8 cellular contexts compared by ENCODE assay signal in the genomic region with DNA sequence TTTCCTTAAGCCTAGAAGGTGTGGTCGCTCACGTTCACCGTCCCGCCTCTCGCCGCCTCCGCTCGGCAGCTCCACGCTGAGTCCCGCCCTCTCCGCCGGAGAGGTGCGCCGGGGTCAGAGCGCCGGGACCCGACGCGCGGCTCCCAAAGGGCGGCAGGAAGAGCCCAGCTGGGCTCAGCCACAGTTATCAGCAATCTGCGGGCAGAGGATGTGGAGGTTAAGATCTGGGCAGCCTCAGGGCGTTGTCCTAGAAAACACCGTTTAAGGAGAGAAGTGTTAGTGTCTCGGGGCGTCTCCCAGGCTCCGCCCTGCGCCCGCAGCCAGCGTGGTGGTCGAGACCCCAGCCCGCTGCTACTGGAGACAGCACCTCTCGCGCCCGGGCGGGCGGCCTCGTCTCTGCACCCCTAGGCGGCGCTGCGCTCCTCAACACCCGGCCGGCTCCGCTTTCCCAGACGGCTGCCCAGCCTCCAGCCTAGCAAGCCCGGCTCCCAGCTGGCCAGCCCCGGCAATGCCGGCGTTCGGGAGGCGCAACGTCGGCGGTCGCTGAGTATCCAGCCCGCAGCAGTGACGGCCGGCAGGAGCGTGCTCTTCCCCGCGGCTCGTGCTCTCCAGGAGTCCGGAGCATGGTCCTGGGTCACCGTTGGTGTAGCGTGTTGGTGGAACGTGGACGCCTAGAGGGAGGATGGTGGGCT. TPM values are rescaled to one million over a fixed set of nuclear protein-coding genes. Genes with fewer than 3 reads are reported as not detected.
DNase-seq lines count a peak whose midpoint lies in the region; ATAC-seq and TF ChIP-seq lines count a peak whose summit lies in the region.

A gene with protein sequence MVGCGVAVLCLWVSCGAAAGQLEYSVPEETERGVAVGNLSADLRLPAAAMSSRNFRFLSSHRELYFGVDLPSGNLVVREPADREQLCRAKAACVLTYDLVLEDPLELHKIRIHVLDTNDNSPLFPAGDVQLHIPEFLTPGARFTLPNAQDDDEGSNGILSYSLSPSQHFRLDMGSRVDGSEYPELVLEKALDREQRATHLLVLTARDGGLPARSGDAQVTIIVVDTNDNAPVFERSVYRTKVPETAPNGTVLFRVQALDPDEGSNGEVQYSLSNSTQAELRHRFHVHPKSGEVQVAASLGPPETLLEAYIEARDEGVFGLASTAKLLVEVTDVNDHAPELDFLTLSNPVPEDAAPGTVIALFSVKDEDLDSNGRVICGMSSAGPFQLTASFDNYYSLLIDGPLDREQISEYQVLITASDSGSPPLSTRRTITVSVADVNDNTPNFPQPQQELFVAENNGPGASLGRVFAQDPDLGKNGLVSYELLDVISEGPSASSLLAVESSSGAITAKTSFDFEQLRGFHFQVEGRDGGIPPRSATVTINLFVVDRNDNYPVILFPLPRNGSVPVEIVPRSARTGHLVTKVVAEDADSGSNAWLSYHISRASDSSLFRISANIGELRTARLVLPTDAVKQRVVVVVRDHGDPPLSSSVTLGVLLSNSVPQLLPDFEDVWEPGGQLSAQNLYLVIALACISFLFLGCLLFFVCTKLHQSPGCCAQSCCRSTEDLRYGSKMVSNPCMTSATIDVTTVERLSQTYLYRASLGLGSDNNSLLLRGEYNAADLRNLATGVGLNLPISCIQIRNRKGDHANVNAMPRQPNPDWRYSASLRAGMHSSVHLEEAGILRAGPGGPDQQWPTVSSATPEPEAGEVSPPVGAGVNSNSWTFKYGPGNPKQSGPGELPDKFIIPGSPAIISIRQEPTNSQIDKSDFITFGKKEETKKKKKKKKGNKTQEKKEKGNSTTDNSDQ (plus strand): TSS at position 89 of the 692 bp plus-strand sequence. CDS start 594 bp downstream, at position 683.

- H3F3A ChIP-seq in neural progenitor cell (ENCODE audit: low read depth), result peaks cover 20% of the 10 kb centered on the region

- H4K20me1 ChIP-seq in neural progenitor cell (ENCODE audit: low read depth), result peaks cover 45% of the 10 kb centered on the region

- no peaks in the 10 kb centered on the region for H3K36me3 ChIP-seq in neural progenitor cell

- H3K79me2 ChIP-seq in neural progenitor cell (ENCODE audit: low read depth), result no peaks in the 10 kb centered on the region

- H3K4me3 Mint-ChIP-seq in activated T-helper 17 cell treated with anti-CD3 and anti-CD28 coated beads, Interleukin-2, amount 50 U/mL, for 72 hours, result peak within 1 kb of the TSS; percentile 64
- H3K4me3 Mint-ChIP-seq in neural progenitor cell, result peak within 1 kb of the TSS; percentile 88

- TF ChIP-seq CTCF in neural progenitor cell (IDR thresholded peaks at IDR 0.05), result peak; percentile 85

- H3K36me3 Mint-ChIP-seq in activated T-helper 17 cell treated with anti-CD3 and anti-CD28 coated beads, Interleukin-2, amount 50 U/mL, for 72 hours (ENCODE audit: low read depth), result no peaks in the 10 kb centered on the region
- H3K36me3 Mint-ChIP-seq in neural progenitor cell, result peaks cover 2% of the 10 kb centered on the region

- peak within 1 kb of the TSS; percentile 67 for H3K4me3 ChIP-seq in neural progenitor cell

- peak within 1 kb of the TSS; percentile 89 for H3K4me2 ChIP-seq in neural progenitor cell

- peak within 1 kb of the TSS; percentile 80 for H2AFZ ChIP-seq in neural progenitor cell (replicated peaks)

- no peaks in the 10 kb centered on the region for H3K9me3 ChIP-seq in neural progenitor cell (ENCODE audit: low read depth)

- DNase-seq in EH (ENCODE audit: low read depth) (peak; percentile 20), NCI-H2081 (lab: John Stamatoyannopoulos, UW) (peak; percentile 80 to 83), germinal center (ENCODE audit: low spot score) (peak; percentile 23), neural progenitor cell (ENCODE audit: low spot score) (peak; percentile 98), ureter (ENCODE audit: low spot score) (peak; percentile 81), NOMO-1 treated with dmso at 0.1 percent for 144 hours (lab: John Stamatoyannopoulos, UW; ENCODE audit: unreplicated experiment) (no peak)

- no peak within 1 kb of the TSS for H3K27ac Mint-ChIP-seq in activated T-helper 17 cell treated with anti-CD3 and anti-CD28 coated beads, Interleukin-2, amount 50 U/mL, for 72 hours
- H3K27ac Mint-ChIP-seq in neural progenitor cell, result no peak within 1 kb of the TSS

- H3K4me1 Mint-ChIP-seq in activated T-helper 17 cell treated with anti-CD3 and anti-CD28 coated beads, Interleukin-2, amount 50 U/mL, for 72 hours, result no peaks in the 10 kb centered on the region
- H3K4me1 Mint-ChIP-seq in neural progenitor cell, result peaks cover 5% of the 10 kb centered on the region

- H3K27me3 Mint-ChIP-seq in activated T-helper 17 cell treated with anti-CD3 and anti-CD28 coated beads, Interleukin-2, amount 50 U/mL, for 72 hours, result peaks cover 41% of the 10 kb centered on the region
- peaks cover 13% of the 10 kb centered on the region for H3K27me3 Mint-ChIP-seq in neural progenitor cell (ENCODE audit: insufficient read depth, low read depth)

- H3K27me3 ChIP-seq in neural progenitor cell, result peaks cover 58% of the 10 kb centered on the region

- peak; percentile 80 for ATAC-seq in activated T-helper 17 cell treated with anti-CD3 and anti-CD28 coated beads, Interleukin-2, amount 50 U/mL, for 72 hours (replicated peaks)
- no peak for ATAC-seq in GM18861 (IDR thresholded peaks at IDR 0.05; ENCODE audit: unreplicated experiment)

- H3K27ac ChIP-seq in neural progenitor cell, result no peak within 1 kb of the TSS

- no peaks in the 10 kb centered on the region for H3K9me3 Mint-ChIP-seq in activated T-helper 17 cell treated with anti-CD3 and anti-CD28 coated beads, Interleukin-2, amount 50 U/mL, for 72 hours
- H3K9me3 Mint-ChIP-seq in neural progenitor cell, result no peaks in the 10 kb centered on the region

- no peak within 1 kb of the TSS for H3K9ac ChIP-seq in neural progenitor cell

- no peaks in the 10 kb centered on the region for H3K4me1 ChIP-seq in neural progenitor cell

RNA-seq across cellular contexts. Expression of the gene that starts here (rescaled TPM):
- not detected for total RNA-seq in activated T-helper 17 cell treated with anti-CD3 and anti-CD28 coated beads, Interleukin-2, amount 50 U/mL, for 72 hours
- total RNA-seq in neural progenitor cell (ENCODE audit: low replicate concordance) (2.9 and 5.9 TPM in 2 replicates), ureter (0.47 TPM)

Comparison
In these comparisons a context has a peak if more than half of its experiments do, and no peak if none do; other contexts are left out.
1. Peak in ATAC-seq in activated T-helper 17 cell treated with anti-CD3 and anti-CD28 coated beads, Interleukin-2, amount 50 U/mL, for 72 hours; RNA of the gene not detected or under 1 TPM.
2. Peak in DNase-seq in ureter; RNA of the gene not detected or under 1 TPM.